In the genomic region with DNA sequence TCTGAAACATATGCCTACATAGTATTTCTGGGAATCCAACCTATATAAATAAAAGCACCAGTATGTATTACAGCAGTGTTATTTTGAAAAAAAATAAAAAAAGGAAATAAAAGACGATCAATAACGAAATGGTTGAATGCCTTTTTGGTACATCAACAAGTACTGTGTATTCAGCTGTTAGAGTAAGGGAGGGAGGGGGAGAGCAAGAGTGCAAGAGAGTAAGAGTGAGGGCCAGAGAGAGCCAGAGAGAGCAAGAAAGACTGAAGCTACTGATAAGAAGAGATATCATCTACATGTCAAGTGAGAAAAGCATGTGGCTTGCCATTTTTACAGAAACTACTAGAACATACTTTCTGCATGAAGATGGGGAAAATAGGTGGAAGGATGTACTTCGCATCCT, we compare ENCODE assay signal across 8 cellular contexts. TPM values are rescaled to one million over a fixed set of nuclear protein-coding genes. Genes with fewer than 3 reads are reported as not detected.
DNase-seq lines count a peak whose midpoint lies in the region; ATAC-seq lines count a peak whose summit lies in the region.

No MANE protein-coding gene starts in this region.

- peaks cover 32% of the 10 kb centered on the region for H3K4me1 Mint-ChIP-seq in activated naive CD4-positive, alpha-beta T cell treated with anti-CD3 and anti-CD28 coated beads, Interleukin-2, amount 50 U/mL, for 24 hours
- peaks cover 17% of the 10 kb centered on the region for H3K4me1 Mint-ChIP-seq in central memory CD8-positive, alpha-beta T cell
- H3K4me1 Mint-ChIP-seq in stimulated activated memory B cell treated with anti-CD40 and anti-IgM and Interleukin-4, amounts not matched to agents 10 μg/mL and 1 μg/mL and 100 μg/mL, for 72 hours: peaks cover 16% of the 10 kb centered on the region

- H3K4me3 Mint-ChIP-seq in activated naive CD4-positive, alpha-beta T cell treated with anti-CD3 and anti-CD28 coated beads, Interleukin-2, amount 50 U/mL, for 24 hours: peak overlapping the region; percentile 80
- peak overlapping the region; percentile 83 for H3K4me3 Mint-ChIP-seq in central memory CD8-positive, alpha-beta T cell
- peak overlapping the region; percentile 44 for H3K4me3 Mint-ChIP-seq in stimulated activated memory B cell treated with anti-CD40 and anti-IgM and Interleukin-4, amounts not matched to agents 10 μg/mL and 1 μg/mL and 100 μg/mL, for 72 hours

- no peak for ATAC-seq in activated naive CD4-positive, alpha-beta T cell treated with anti-CD3 and anti-CD28 coated beads, Interleukin-2, amount 50 U/mL, for 72 hours
- no peak for ATAC-seq in central memory CD8-positive, alpha-beta T cell (replicated peaks; ENCODE audit: extremely low read depth, poor library complexity, severe bottlenecking)
- ATAC-seq in stimulated activated memory B cell treated with anti-CD40 and anti-IgM and Interleukin-4, amounts not matched to agents 10 μg/mL and 1 μg/mL and 100 μg/mL, for 72 hours: no peak

- H3K9me3 Mint-ChIP-seq in activated naive CD4-positive, alpha-beta T cell treated with anti-CD3 and anti-CD28 coated beads, Interleukin-2, amount 50 U/mL, for 24 hours: no peaks in the 10 kb centered on the region
- no peaks in the 10 kb centered on the region for H3K9me3 Mint-ChIP-seq in activated naive CD4-positive, alpha-beta T cell treated with anti-CD3 and anti-CD28 coated beads, Interleukin-2, amount 50 U/mL, for 72 hours
- no peaks in the 10 kb centered on the region for H3K9me3 Mint-ChIP-seq in central memory CD8-positive, alpha-beta T cell
- no peaks in the 10 kb centered on the region for H3K9me3 Mint-ChIP-seq in stimulated activated memory B cell treated with anti-CD40 and anti-IgM and Interleukin-4, amounts not matched to agents 10 μg/mL and 1 μg/mL and 100 μg/mL, for 72 hours

- no peak overlapping the region for H3K27ac Mint-ChIP-seq in activated naive CD4-positive, alpha-beta T cell treated with anti-CD3 and anti-CD28 coated beads, Interleukin-2, amount 50 U/mL, for 24 hours
- H3K27ac Mint-ChIP-seq in activated naive CD4-positive, alpha-beta T cell treated with anti-CD3 and anti-CD28 coated beads, Interleukin-2, amount 50 U/mL, for 72 hours: no peak overlapping the region
- no peak overlapping the region for H3K27ac Mint-ChIP-seq in central memory CD8-positive, alpha-beta T cell (ENCODE audit: low read depth)
- no peak overlapping the region for H3K27ac Mint-ChIP-seq in stimulated activated memory B cell treated with anti-CD40 and anti-IgM and Interleukin-4, amounts not matched to agents 10 μg/mL and 1 μg/mL and 100 μg/mL, for 72 hours

- no peaks in the 10 kb centered on the region for H3K27me3 Mint-ChIP-seq in activated naive CD4-positive, alpha-beta T cell treated with anti-CD3 and anti-CD28 coated beads, Interleukin-2, amount 50 U/mL, for 24 hours
- no peaks in the 10 kb centered on the region for H3K27me3 Mint-ChIP-seq in central memory CD8-positive, alpha-beta T cell
- H3K27me3 Mint-ChIP-seq in stimulated activated memory B cell treated with anti-CD40 and anti-IgM and Interleukin-4, amounts not matched to agents 10 μg/mL and 1 μg/mL and 100 μg/mL, for 72 hours: no peaks in the 10 kb centered on the region

- no peaks in the 10 kb centered on the region for H3K36me3 Mint-ChIP-seq in activated naive CD4-positive, alpha-beta T cell treated with anti-CD3 and anti-CD28 coated beads, Interleukin-2, amount 50 U/mL, for 24 hours
- H3K36me3 Mint-ChIP-seq in activated naive CD4-positive, alpha-beta T cell treated with anti-CD3 and anti-CD28 coated beads, Interleukin-2, amount 50 U/mL, for 72 hours: peaks cover 6 to 13% of the 10 kb centered on the region in 2 donors
- peaks cover 1% of the 10 kb centered on the region for H3K36me3 Mint-ChIP-seq in central memory CD8-positive, alpha-beta T cell (ENCODE audit: insufficient read depth)
- H3K36me3 Mint-ChIP-seq in stimulated activated memory B cell treated with anti-CD40 and anti-IgM and Interleukin-4, amounts not matched to agents 10 μg/mL and 1 μg/mL and 100 μg/mL, for 72 hours: no peaks in the 10 kb centered on the region

- no peak for DNase-seq in activated naive CD4-positive, alpha-beta T cell treated with anti-CD3 and anti-CD28 coated beads, Interleukin-2, amount 50 U/mL, for 72 hours (ENCODE audit: low spot score in 2 of 2)
- peak; percentile 22 for DNase-seq in NCI-H524 treated with DMSO at 0.1 percent for 48 hours (lab: John Stamatoyannopoulos, UW)
- no peak for DNase-seq in central memory CD8-positive, alpha-beta T cell (ENCODE audit: low spot score in 2 of 2)
- no peak for DNase-seq in activated effector memory CD4-positive, alpha-beta T cell treated with Interleukin-2 at 50 U/mL for 16 hours
- DNase-seq in central memory CD4-positive, alpha-beta T cell: no peak
- DNase-seq in SW 1271 (lab: John Stamatoyannopoulos, UW): no peak

RNA-seq across cellular contexts. Expression of a gene that starts 1.8 kb away (rescaled TPM):
- 1 to 10 TPM; 4.4 to 8.3 TPM for total RNA-seq in activated naive CD4-positive, alpha-beta T cell treated with anti-CD3 and anti-CD28 coated beads, Interleukin-2, amount 50 U/mL, for 72 hours
